12 cellular contexts compared by ENCODE assay signal in the genomic region with DNA sequence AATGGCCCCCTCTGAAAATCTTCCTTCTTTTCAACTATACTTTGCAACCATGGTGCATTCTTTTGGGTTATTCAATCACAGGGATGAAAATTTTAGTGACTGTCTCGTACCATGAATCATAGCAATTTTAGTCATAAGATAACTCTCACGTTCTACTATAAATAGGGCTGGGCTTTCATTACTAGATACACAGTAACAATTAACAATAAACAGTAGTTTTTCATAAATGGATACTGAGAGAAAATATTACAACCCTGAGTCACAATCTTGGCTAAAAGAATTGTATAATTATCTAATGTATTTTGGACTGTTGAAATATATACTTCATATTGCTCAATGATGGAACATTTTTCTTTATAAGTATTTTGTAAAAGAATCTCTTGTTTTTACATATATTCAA.
DNase-seq lines count a peak whose midpoint lies in the region; ATAC-seq, FAIRE-seq and TF ChIP-seq lines count a peak whose summit lies in the region.
"Had no signal": no experiment of that assay in that cellular context is flagged by ENCODE, and none has a peak within 500 bp of the region (broad histone marks: within the 10 kb centered on the region; RNA-seq: fewer than 3 reads in every experiment).

No MANE protein-coding gene starts in this region.

- peak overlapping the region; percentile 66 for H3K27ac Mint-ChIP-seq in activated naive CD8-positive, alpha-beta T cell treated with anti-CD3 and anti-CD28 coated beads, Interleukin-2, amount 50 U/mL, for 24 hours
- no peak overlapping the region for H3K27ac Mint-ChIP-seq in activated naive CD8-positive, alpha-beta T cell treated with anti-CD3 and anti-CD28 coated beads for 36 hours
- H3K27ac Mint-ChIP-seq: activated T-helper 17 cell treated with anti-CD3 and anti-CD28 coated beads, Interleukin-2, amount 50 U/mL, for 72 hours had no signal

- H3K9ac ChIP-seq in SU-DHL-6 (ENCODE audit: low read length): peak overlapping the region; percentile 44

- no peak for FAIRE-seq in GM19239 (lab: Jason Lieb, UNC)
- FAIRE-seq: A204.1, H54 had no signal

- H3K4me1 Mint-ChIP-seq in activated naive CD8-positive, alpha-beta T cell treated with anti-CD3 and anti-CD28 coated beads, Interleukin-2, amount 50 U/mL, for 24 hours: peaks cover 24% of the 10 kb centered on the region
- peaks cover 2% of the 10 kb centered on the region for H3K4me1 Mint-ChIP-seq in activated naive CD8-positive, alpha-beta T cell treated with anti-CD3 and anti-CD28 coated beads for 36 hours
- H3K4me1 Mint-ChIP-seq: activated T-helper 17 cell treated with anti-CD3 and anti-CD28 coated beads, Interleukin-2, amount 50 U/mL, for 72 hours had no signal

- H3K4me3 Mint-ChIP-seq in activated naive CD8-positive, alpha-beta T cell treated with anti-CD3 and anti-CD28 coated beads, Interleukin-2, amount 50 U/mL, for 24 hours: no peak overlapping the region
- H3K4me3 Mint-ChIP-seq in activated naive CD8-positive, alpha-beta T cell treated with anti-CD3 and anti-CD28 coated beads for 36 hours: no peak overlapping the region
- H3K4me3 Mint-ChIP-seq: activated T-helper 17 cell treated with anti-CD3 and anti-CD28 coated beads, Interleukin-2, amount 50 U/mL, for 72 hours had no signal

- H3K36me3 ChIP-seq in SU-DHL-6 (ENCODE audit: low read length): no peaks in the 10 kb centered on the region

- peak overlapping the region; percentile 91 for H3K4me2 ChIP-seq in SU-DHL-6 (ENCODE audit: low read depth, low read length, poor library complexity, severe bottlenecking)

- no peaks in the 10 kb centered on the region for H3K79me2 ChIP-seq in SU-DHL-6 (ENCODE audit: insufficient read depth, low read length)

- H2AFZ ChIP-seq in SU-DHL-6 (ENCODE audit: low read depth, low read length, severe bottlenecking): peak overlapping the region; percentile 57

- no peak for DNase-seq in activated naive CD8-positive, alpha-beta T cell treated with anti-CD3 and anti-CD28 coated beads, Interleukin-2, amount 50 U/mL, for 24 hours
- no peak for DNase-seq in activated naive CD8-positive, alpha-beta T cell treated with anti-CD3 and anti-CD28 coated beads for 36 hours
- DNase-seq in glomerular visceral epithelial cell (ENCODE audit: extremely low spot score) (peak; percentile 42), dorsolateral prefrontal cortex (no peak), GM19239 (ENCODE audit: insufficient read length, low spot score) (no peak)
- DNase-seq: NCI-H69 had no signal

- no peaks in the 10 kb centered on the region for H3K9me3 Mint-ChIP-seq in activated naive CD8-positive, alpha-beta T cell treated with anti-CD3 and anti-CD28 coated beads, Interleukin-2, amount 50 U/mL, for 24 hours
- H3K9me3 Mint-ChIP-seq in activated naive CD8-positive, alpha-beta T cell treated with anti-CD3 and anti-CD28 coated beads for 36 hours: no peaks in the 10 kb centered on the region
- H3K9me3 Mint-ChIP-seq: activated T-helper 17 cell treated with anti-CD3 and anti-CD28 coated beads, Interleukin-2, amount 50 U/mL, for 72 hours had no signal

- peaks cover 44% of the 10 kb centered on the region for H3F3A ChIP-seq in SU-DHL-6 (ENCODE audit: insufficient read depth)

- H3K9me3 ChIP-seq in SU-DHL-6 (ENCODE audit: insufficient read depth, low read length): no peaks in the 10 kb centered on the region

- TF ChIP-seq CTCF in SU-DHL-6 (IDR thresholded peaks at IDR 0.05; ENCODE audit: insufficient read depth, low read length, poor library complexity, severe bottlenecking) (no peak), dorsolateral prefrontal cortex (IDR thresholded peaks at IDR 0.05 in 54 of 56, conservative IDR thresholded peaks at IDR 0.05 in 2 of 56; ENCODE audit: low read depth in 1 of 56, partially characterized antibody in 56 of 56) (no peak)

- ATAC-seq in activated naive CD8-positive, alpha-beta T cell treated with anti-CD3 and anti-CD28 coated beads, Interleukin-2, amount 50 U/mL, for 24 hours: no peak
- ATAC-seq in GM18868 (IDR thresholded peaks at IDR 0.05; ENCODE audit: unreplicated experiment): no peak
- ATAC-seq in HG02623 (IDR thresholded peaks at IDR 0.05; ENCODE audit: unreplicated experiment): no peak
- ATAC-seq: activated T-helper 17 cell treated with anti-CD3 and anti-CD28 coated beads, Interleukin-2, amount 50 U/mL, for 72 hours had no signal

- no peaks in the 10 kb centered on the region for H3K36me3 Mint-ChIP-seq in activated naive CD8-positive, alpha-beta T cell treated with anti-CD3 and anti-CD28 coated beads, Interleukin-2, amount 50 U/mL, for 24 hours (ENCODE audit: low read depth)
- H3K36me3 Mint-ChIP-seq in activated naive CD8-positive, alpha-beta T cell treated with anti-CD3 and anti-CD28 coated beads for 36 hours: no peaks in the 10 kb centered on the region

- intact Hi-C loops in dorsolateral prefrontal cortex (cut with DNase I): no loop called here

- H3K27me3 ChIP-seq in SU-DHL-6 (ENCODE audit: low read length) (no peaks in the 10 kb centered on the region), dorsolateral prefrontal cortex (no peaks in the 10 kb centered on the region)

- H3K27me3 Mint-ChIP-seq in activated naive CD8-positive, alpha-beta T cell treated with anti-CD3 and anti-CD28 coated beads, Interleukin-2, amount 50 U/mL, for 24 hours: no peaks in the 10 kb centered on the region
- no peaks in the 10 kb centered on the region for H3K27me3 Mint-ChIP-seq in activated naive CD8-positive, alpha-beta T cell treated with anti-CD3 and anti-CD28 coated beads for 36 hours
- H3K27me3 Mint-ChIP-seq: activated T-helper 17 cell treated with anti-CD3 and anti-CD28 coated beads, Interleukin-2, amount 50 U/mL, for 72 hours had no signal

- H3K27ac ChIP-seq in SU-DHL-6 (ENCODE audit: low read depth, low read length) (peak overlapping the region; percentile 98), dorsolateral prefrontal cortex (no peak overlapping the region)

- H3K4me3 ChIP-seq in SU-DHL-6 (ENCODE audit: insufficient read depth, low read length, poor library complexity, severe bottlenecking) (no peak overlapping the region), dorsolateral prefrontal cortex (no peak overlapping the region)

- no peaks in the 10 kb centered on the region for H4K20me1 ChIP-seq in SU-DHL-6 (ENCODE audit: low read depth, low read length)

- no peaks in the 10 kb centered on the region for H3K9me2 ChIP-seq in SU-DHL-6 (replicated peaks; ENCODE audit: insufficient read depth, low read length)
